8 cellular contexts compared by ENCODE assay signal in the genomic region with DNA sequence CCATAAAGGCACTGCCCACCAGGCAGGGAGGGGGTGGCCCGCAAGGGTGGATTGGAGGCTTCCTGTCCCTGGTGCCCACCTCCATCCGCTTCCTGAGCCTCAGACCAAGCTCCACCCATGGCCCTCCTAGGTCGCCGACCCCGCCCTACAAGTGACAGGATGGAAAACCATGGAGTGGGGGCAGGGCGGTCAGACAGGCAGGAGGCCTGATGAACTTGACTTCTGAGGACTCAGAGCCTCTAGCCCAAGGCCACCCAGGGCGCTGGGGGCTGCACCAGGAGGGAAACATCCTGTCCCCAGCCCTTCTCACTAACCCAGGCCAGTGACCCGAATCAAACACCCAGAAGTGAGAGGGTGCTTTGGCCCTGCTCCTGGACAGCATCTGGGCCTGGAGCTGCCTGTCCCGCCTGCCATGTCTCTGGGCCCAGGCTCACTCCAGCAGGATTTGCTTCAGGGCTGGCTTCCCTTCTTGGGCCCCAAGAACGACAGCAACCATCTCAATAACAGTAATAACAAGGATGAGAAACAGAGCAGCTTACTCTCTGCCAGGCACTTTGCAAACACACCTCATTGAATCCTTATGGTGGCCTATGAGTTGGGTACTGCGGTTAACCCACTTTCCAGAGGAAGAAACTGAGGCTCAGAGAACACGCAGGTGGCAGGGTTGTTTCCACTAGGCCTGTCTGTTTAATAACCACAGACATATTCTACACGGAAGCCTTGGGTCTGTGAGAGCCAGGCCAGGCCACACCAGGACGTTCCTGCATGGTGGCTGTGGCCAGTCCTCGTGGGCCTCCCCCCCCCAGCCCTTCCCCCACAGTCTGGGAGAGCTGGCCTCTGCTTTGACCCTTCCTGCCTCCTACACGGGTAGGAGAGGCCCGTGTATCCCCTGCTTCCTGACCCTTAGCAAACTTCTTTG.
DNase-seq lines count a peak whose midpoint lies in the region; FAIRE-seq and TF ChIP-seq lines count a peak whose summit lies in the region.

No MANE protein-coding gene starts in this region.

- no peaks in the 10 kb centered on the region for H3K9me3 ChIP-seq in OCI-LY1 (ENCODE audit: low read length)

- no peaks in the 10 kb centered on the region for H3K9me2 ChIP-seq in OCI-LY1 (ENCODE audit: low read depth, low read length)

- intact Hi-C loops in posterior cingulate gyrus (cut with DNase I) = no loop called here

- peak overlapping the region; percentile 99 for H3K27ac ChIP-seq in OCI-LY1 (ENCODE audit: low read depth, low read length, poor library complexity, severe bottlenecking)

- no peaks in the 10 kb centered on the region for H3K79me2 ChIP-seq in OCI-LY1 (ENCODE audit: insufficient read depth, low read length)

- TF ChIP-seq CTCF in OCI-LY1 (IDR thresholded peaks at IDR 0.05; ENCODE audit: low read length) = no peak

- DNase-seq in GM18507 (ENCODE audit: extremely low spot score, insufficient read length, low read depth) = no peak
- peak; percentile 74 for DNase-seq in activated naive CD4-positive, alpha-beta T cell treated with Interleukin-2 at 50 U/mL for 16 hours
- DNase-seq in kidney tubule cell (ENCODE audit: low spot score) = peak; percentile 39
- DNase-seq in stimulated activated CD4-positive, alpha-beta T cell treated with anti-CD3 and anti-CD28 coated beads, TNF-alpha, amount 100 ng/mL, for 24 hours (ENCODE audit: low read depth in 3 of 3) = peak in 2 of 3 experiments; percentile 59 to 88
- DNase-seq in C1 segment of cervical spinal cord (lab: John Stamatoyannopoulos, UW) = no peak
- no peak for DNase-seq in posterior cingulate gyrus
- no peak for DNase-seq in SKM-1 treated with dmso at 0.1 percent for 144 hours (lab: John Stamatoyannopoulos, UW; ENCODE audit: unreplicated experiment)

- FAIRE-seq in GM18507 (lab: Jason Lieb, UNC) = peak; percentile 89

- no peaks in the 10 kb centered on the region for H3K27me3 ChIP-seq in OCI-LY1 (ENCODE audit: insufficient read depth, low read length)

- peaks cover 22% of the 10 kb centered on the region for H3F3A ChIP-seq in OCI-LY1 (ENCODE audit: insufficient read depth, low read length)

- H3K4me3 ChIP-seq in OCI-LY1 (ENCODE audit: low read depth, low read length, poor library complexity, severe bottlenecking) = peak overlapping the region; percentile 46

- H3K4me1 ChIP-seq in OCI-LY1 (ENCODE audit: insufficient read depth, low read length, severe bottlenecking) = peaks cover 74% of the 10 kb centered on the region

- peaks cover 12% of the 10 kb centered on the region; the same call in 1 of the 2 replicates for H3K36me3 ChIP-seq in OCI-LY1 (ENCODE audit: insufficient read depth, low read length)

- peak overlapping the region; percentile 69 for H3K9ac ChIP-seq in OCI-LY1 (ENCODE audit: low read length)

- no peak overlapping the region for H2AFZ ChIP-seq in OCI-LY1 (ENCODE audit: low read length)

- H3K4me2 ChIP-seq in OCI-LY1 (ENCODE audit: low read length) = peak overlapping the region; percentile 66

- no peaks in the 10 kb centered on the region for H4K20me1 ChIP-seq in OCI-LY1 (ENCODE audit: insufficient read depth, low read length)

Comparison
In these comparisons a context has a peak if more than half of its experiments do, and no peak if none do; other contexts are left out.
1. DNase-seq: peak in activated naive CD4-positive, alpha-beta T cell treated with Interleukin-2 at 50 U/mL for 16 hours (single experiment), kidney tubule cell (single experiment) and stimulated activated CD4-positive, alpha-beta T cell treated with anti-CD3 and anti-CD28 coated beads, TNF-alpha, amount 100 ng/mL, for 24 hours (2 of 3); none in GM18507 (single experiment), C1 segment of cervical spinal cord (0 of 14), posterior cingulate gyrus (0 of 10) and SKM-1 treated with dmso at 0.1 percent for 144 hours (single experiment).